In the genomic region with DNA sequence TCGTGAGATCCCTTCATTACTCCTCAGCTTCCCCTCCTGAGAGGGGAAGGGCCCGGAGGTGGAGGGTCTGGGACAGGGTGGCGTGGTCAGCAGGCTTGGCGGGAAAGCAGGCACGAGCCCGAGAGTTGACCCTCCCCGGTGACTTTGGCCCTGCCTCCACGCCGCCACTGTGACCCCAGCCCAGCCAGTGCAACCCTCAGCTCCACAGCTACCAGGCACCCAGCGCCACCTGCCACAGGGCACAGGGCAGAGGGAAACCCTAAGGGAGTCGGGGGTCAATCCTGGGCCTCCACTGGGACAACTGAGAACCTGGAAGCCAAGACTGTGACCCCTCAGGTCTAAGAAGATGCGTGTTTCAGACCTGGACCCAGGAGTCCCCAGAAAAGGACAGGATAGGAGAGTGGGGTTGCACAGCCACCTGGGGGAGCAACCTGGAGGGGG, we compare ENCODE assay signal across 14 cellular contexts. TPM values are rescaled to one million over a fixed set of nuclear protein-coding genes. Genes with fewer than 3 reads are reported as not detected.
"Had no signal": no experiment of that assay in that cellular context is flagged by ENCODE, and none has a peak within 500 bp of the region (broad histone marks: within the 10 kb centered on the region; RNA-seq: fewer than 3 reads in every experiment).

No MANE protein-coding gene starts in this region.

- H3K4me3 Mint-ChIP-seq: activated T-cell treated with anti-CD3 and anti-CD28 coated beads, Interleukin-2, amount 50 U/mL, for 4 hours; T-helper 1 cell treated with Interleukin-12 subunit alpha and Interleukin-12 subunit beta and Interleukin-4 antibody, amounts not matched to agents 30 μg/mL and 1 μg/mL, for 36 hours; WTC11 had no signal

- H3K36me3 Mint-ChIP-seq: WTC11 had no signal

- H3K9me3 ChIP-seq: heart left ventricle, tibial artery had no signal

- H3K4me1 ChIP-seq: parathyroid adenoma had no signal

- H3K9me3 Mint-ChIP-seq: activated T-cell treated with anti-CD3 and anti-CD28 coated beads, Interleukin-2, amount 50 U/mL, for 4 hours; T-helper 1 cell treated with Interleukin-12 subunit alpha and Interleukin-12 subunit beta and Interleukin-4 antibody, amounts not matched to agents 30 μg/mL and 1 μg/mL, for 36 hours; WTC11 had no signal

- H3K4me3 ChIP-seq: cardiac muscle cell, heart left ventricle, skin epidermis, tibial artery had no signal

- H3K27ac Mint-ChIP-seq: T-helper 1 cell treated with Interleukin-12 subunit alpha and Interleukin-12 subunit beta and Interleukin-4 antibody, amounts not matched to agents 30 μg/mL and 1 μg/mL, for 36 hours; WTC11 had no signal

- H3K27me3 ChIP-seq: cardiac muscle cell, tibial artery had no signal

- H3K36me3 ChIP-seq: cardiac muscle cell, heart left ventricle, tibial artery had no signal

- ATAC-seq: activated T-cell treated with anti-CD3 and anti-CD28 coated beads, Interleukin-2, amount 50 U/mL, for 4 hours; heart left ventricle; left ventricle myocardium superior; WTC11 had no signal

- DNase-seq: activated CD4-positive, alpha-beta T cell treated with anti-CD3 and anti-CD28 coated beads for 48 hours; activated gamma-delta T cell treated with Interleukin-2 at 50 U/mL for 16 hours; effector CD8-positive, alpha-beta T cell; mesenchymal stem cell had no signal

- H3K27ac ChIP-seq: cardiac muscle cell, heart left ventricle, parathyroid adenoma, skin epidermis, tibial artery had no signal

RNA-seq across cellular contexts. Expression of gene ESPNL, which starts 4.0 kb away (rescaled TPM):
- total RNA-seq: left ventricle myocardium superior had no signal

RNA-seq across cellular contexts. Expression of gene KLHL30, which starts 34.4 kb away (rescaled TPM):
- total RNA-seq: activated T-cell treated with anti-CD3 and anti-CD28 coated beads, Interleukin-2, amount 50 U/mL, for 4 hours; WTC11 had no signal
- polyA plus RNA-seq: neural cell had no signal

RNA-seq across cellular contexts. Expression of gene ERFE, which starts 54.7 kb away (rescaled TPM):
- total RNA-seq: left ventricle myocardium superior had no signal
- polyA plus RNA-seq: neural cell had no signal
